1 cellular context compared by ENCODE assay signal in genomic region chrX:16199343-16199742, GRCh38.
TF ChIP-seq lines count a peak whose summit lies in the region.

No MANE protein-coding gene starts in this region.

TF ChIP-seq in A549, 52 proteins besides CTCF, POLR2A, EP300 and RAD21 (continued from another document):
- TF ChIP-seq, protein P1, sequence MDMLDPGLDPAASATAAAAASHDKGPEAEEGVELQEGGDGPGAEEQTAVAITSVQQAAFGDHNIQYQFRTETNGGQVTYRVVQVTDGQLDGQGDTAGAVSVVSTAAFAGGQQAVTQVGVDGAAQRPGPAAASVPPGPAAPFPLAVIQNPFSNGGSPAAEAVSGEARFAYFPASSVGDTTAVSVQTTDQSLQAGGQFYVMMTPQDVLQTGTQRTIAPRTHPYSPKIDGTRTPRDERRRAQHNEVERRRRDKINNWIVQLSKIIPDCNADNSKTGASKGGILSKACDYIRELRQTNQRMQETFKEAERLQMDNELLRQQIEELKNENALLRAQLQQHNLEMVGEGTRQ (IDR thresholded peaks at IDR 0.05): no peak
- TF ChIP-seq HOXA7 (CRISPR knock-in tag; IDR thresholded peaks at IDR 0.05): no peak
- TF ChIP-seq BHLHE40 (IDR thresholded peaks at IDR 0.05; ENCODE audit: low read depth, low read length): no peak
- TF ChIP-seq MAX (IDR thresholded peaks at IDR 0.05): no peak
- TF ChIP-seq POLR2AphosphoS2 (conservative IDR thresholded peaks at IDR 0.05; ENCODE audit: low read length): no peak
- TF ChIP-seq EHF (CRISPR knock-in tag; IDR thresholded peaks at IDR 0.05): no peak
- TF ChIP-seq ZC3H11A (IDR thresholded peaks at IDR 0.05): no peak
- TF ChIP-seq FOSL2 (IDR thresholded peaks at IDR 0.05): no peak
- TF ChIP-seq FOSL2 (CRISPR knock-in tag; IDR thresholded peaks at IDR 0.05): no peak
- no peak for TF ChIP-seq TP53 (CRISPR knock-in tag; IDR thresholded peaks at IDR 0.05)
- TF ChIP-seq, protein P2, sequence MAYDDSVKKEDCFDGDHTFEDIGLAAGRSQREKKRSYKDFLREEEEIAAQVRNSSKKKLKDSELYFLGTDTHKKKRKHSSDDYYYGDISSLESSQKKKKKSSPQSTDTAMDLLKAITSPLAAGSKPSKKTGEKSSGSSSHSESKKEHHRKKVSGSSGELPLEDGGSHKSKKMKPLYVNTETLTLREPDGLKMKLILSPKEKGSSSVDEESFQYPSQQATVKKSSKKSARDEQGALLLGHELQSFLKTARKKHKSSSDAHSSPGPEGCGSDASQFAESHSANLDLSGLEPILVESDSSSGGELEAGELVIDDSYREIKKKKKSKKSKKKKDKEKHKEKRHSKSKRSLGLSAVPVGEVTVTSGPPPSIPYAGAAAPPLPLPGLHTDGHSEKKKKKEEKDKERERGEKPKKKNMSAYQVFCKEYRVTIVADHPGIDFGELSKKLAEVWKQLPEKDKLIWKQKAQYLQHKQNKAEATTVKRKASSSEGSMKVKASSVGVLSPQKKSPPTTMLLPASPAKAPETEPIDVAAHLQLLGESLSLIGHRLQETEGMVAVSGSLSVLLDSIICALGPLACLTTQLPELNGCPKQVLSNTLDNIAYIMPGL (CRISPR knock-in tag; IDR thresholded peaks at IDR 0.05; ENCODE audit: borderline replicate concordance): no peak
- no peak for TF ChIP-seq CBX2 (IDR thresholded peaks at IDR 0.05; ENCODE audit: borderline replicate concordance, low read depth)
- TF ChIP-seq CEBPB (IDR thresholded peaks at IDR 0.05): no peak
- TF ChIP-seq ESRRA (IDR thresholded peaks at IDR 0.05; ENCODE audit: borderline replicate concordance, low read length): no peak
